Comparison of ENCODE assay signal across 11 cellular contexts in genomic region chr17:15377608-15378007, GRCh38. TPM values are rescaled to one million over a fixed set of nuclear protein-coding genes. Genes with fewer than 3 reads are reported as not detected.
DNase-seq lines count a peak whose midpoint lies in the region; ATAC-seq and TF ChIP-seq lines count a peak whose summit lies in the region.
"Had no signal": no experiment of that assay in that cellular context is flagged by ENCODE, and none has a peak within 500 bp of the region (broad histone marks: within the 10 kb centered on the region; RNA-seq: fewer than 3 reads in every experiment).

No MANE protein-coding gene starts in this region.

- H3K4me1 Mint-ChIP-seq in osteocyte (ENCODE audit: unreplicated experiment) (peaks cover 18% of the 10 kb centered on the region), WTC11 (no peaks in the 10 kb centered on the region)
- H3K4me1 Mint-ChIP-seq: naive B cell had no signal

- no peaks in the 10 kb centered on the region for H3K9me3 ChIP-seq in RWPE2 (ENCODE audit: severe bottlenecking)
- no peaks in the 10 kb centered on the region for H3K9me3 ChIP-seq in ascending aorta

- H3K27me3 Mint-ChIP-seq in osteocyte (ENCODE audit: unreplicated experiment) (no peaks in the 10 kb centered on the region), WTC11 (ENCODE audit: low read depth) (no peaks in the 10 kb centered on the region)

- H3K36me3 ChIP-seq in BJ (ENCODE audit: control insufficient read depth, insufficient read depth, low read length) = no peaks in the 10 kb centered on the region
- H3K36me3 ChIP-seq in RWPE2 (ENCODE audit: low read depth) = no peaks in the 10 kb centered on the region
- no peaks in the 10 kb centered on the region for H3K36me3 ChIP-seq in ascending aorta

- peak overlapping the region; percentile 48 for H3K4me3 Mint-ChIP-seq in osteocyte (ENCODE audit: unreplicated experiment)
- no peak overlapping the region for H3K4me3 Mint-ChIP-seq in WTC11
- H3K4me3 Mint-ChIP-seq: effector memory CD8-positive, alpha-beta T cell; naive B cell had no signal

- H3K4me1 ChIP-seq in RWPE2 (ENCODE audit: insufficient read depth, poor library complexity, severe bottlenecking) = no peaks in the 10 kb centered on the region
- no peaks in the 10 kb centered on the region for H3K4me1 ChIP-seq in ascending aorta

- H3K9me3 Mint-ChIP-seq in osteocyte (ENCODE audit: unreplicated experiment) (no peaks in the 10 kb centered on the region), WTC11 (no peaks in the 10 kb centered on the region)
- H3K9me3 Mint-ChIP-seq: effector memory CD8-positive, alpha-beta T cell had no signal

- intact Hi-C loops in ascending aorta (cut with DNase I) = no loop called here

- H3K36me3 Mint-ChIP-seq in osteocyte (ENCODE audit: unreplicated experiment) = no peaks in the 10 kb centered on the region
- no peaks in the 10 kb centered on the region for H3K36me3 Mint-ChIP-seq in WTC11
- H3K36me3 Mint-ChIP-seq: naive B cell had no signal

- H3K27ac ChIP-seq in RWPE2 (ENCODE audit: poor library complexity, severe bottlenecking) (no peak overlapping the region), ascending aorta (no peak overlapping the region)

- POLR2A ChIA-PET in BJ (lab: Charles Lee) = interaction anchor here (0.8 kb wide), 1 partner anchor 115 kb away, joined by 5 read pairs; no protein-coding TSS in a partner anchor
- POLR2A ChIA-PET in WTC11 (lab: Charles Lee) = no interaction called here

- H3K27ac Mint-ChIP-seq in osteocyte (ENCODE audit: unreplicated experiment) (peak overlapping the region; percentile 70), WTC11 (no peak overlapping the region)
- H3K27ac Mint-ChIP-seq: effector memory CD8-positive, alpha-beta T cell; naive B cell had no signal

- H3K4me3 ChIP-seq in BJ (ENCODE audit: low read depth, low read length) (no peak overlapping the region), RWPE2 (ENCODE audit: severe bottlenecking) (no peak overlapping the region), ascending aorta (no peak overlapping the region)

- ATAC-seq in RWPE2 (ENCODE audit: low read depth) = peak; percentile 33; the same call in 1 of the 3 replicates
- no peak for ATAC-seq in WTC11
- no peak for ATAC-seq in HG03565 (IDR thresholded peaks at IDR 0.05; ENCODE audit: unreplicated experiment)
- ATAC-seq: effector memory CD8-positive, alpha-beta T cell had no signal

- CTCF ChIA-PET in BJ (lab: Yijun Ruan, JAX) = interaction anchor here (0.6 to 2.6 kb wide), 11 partner anchors 16 to 146 kb away, joined by 3 to 14 read pairs (median 4); no protein-coding TSS in a partner anchor
- CTCF ChIA-PET in WTC11 (lab: Charles Lee) = interaction anchor here (0.7 to 0.8 kb wide), 3 partner anchors 116 to 125 kb away, joined by 3 to 5 read pairs (median 3); no protein-coding TSS in a partner anchor

- DNase-seq in BJ (ENCODE audit: low read depth) (peak; percentile 75), RWPE2 (ENCODE audit: low spot score) (no peak), foreskin melanocyte (peak; percentile 99), osteocyte (ENCODE audit: extremely low spot score, unreplicated experiment) (no peak), activated gamma-delta T cell treated with Interleukin-2 at 50 U/mL for 16 hours (no peak), WTC11 (ENCODE audit: low spot score) (no peak), ascending aorta (ENCODE audit: low spot score in 2 of 2) (no peak)
- DNase-seq: effector memory CD8-positive, alpha-beta T cell; naive B cell; NCI-H146 had no signal

- TF ChIP-seq CTCF in BJ (IDR thresholded peaks at IDR 0.05; ENCODE audit: insufficient read depth, low read depth, low read length) (no peak), RWPE2 (IDR thresholded peaks at IDR 0.05; ENCODE audit: poor library complexity, severe bottlenecking) (no peak), osteocyte (IDR thresholded peaks at IDR 0.05) (no peak), WTC11 (IDR thresholded peaks at IDR 0.05) (no peak), ascending aorta (IDR thresholded peaks at IDR 0.05) (no peak)

- H3K27me3 ChIP-seq in BJ (ENCODE audit: control insufficient read depth, insufficient read depth, low read length) (no peaks in the 10 kb centered on the region), RWPE2 (ENCODE audit: insufficient read depth, poor library complexity, severe bottlenecking) (no peaks in the 10 kb centered on the region), ascending aorta (no peaks in the 10 kb centered on the region)

TF ChIP-seq in WTC11, 78 proteins besides CTCF, POLR2A, EP300 and RAD21:
- TF ChIP-seq ATF1 (CRISPR knock-in tag; IDR thresholded peaks at IDR 0.05) = no peak

RNA-seq across cellular contexts. Expression of gene TEKT3, which starts 36.2 kb away (rescaled TPM):
- 0.17 and 0.21 TPM in 2 replicates for polyA plus RNA-seq in BJ (2011; rRNA removed)
- not detected in 2 replicates for polyA minus RNA-seq in BJ (2011; rRNA and poly(A)+ RNA removed)
- total RNA-seq in osteocyte (not detected in 2 replicates), WTC11 (2021) (2.0 to 3.1 TPM (median 2.3 TPM) in 3 replicates), ascending aorta (not detected)

Comparison
In these comparisons a context has a peak if more than half of its experiments do, and no peak if none do; other contexts are left out.
1. DNase-seq: peak in BJ (single experiment) and foreskin melanocyte (single experiment); none in RWPE2 (single experiment), osteocyte (single experiment), activated gamma-delta T cell treated with Interleukin-2 at 50 U/mL for 16 hours (single experiment), WTC11 (single experiment) and ascending aorta (0 of 2).